ENCODE assay signal across 30 cellular contexts in genomic region chr1:106456832-106457231, GRCh38.
"Had no signal": no experiment of that assay in that cellular context is flagged by ENCODE, and none has a peak within 500 bp of the region (broad histone marks: within the 10 kb centered on the region; RNA-seq: fewer than 3 reads in every experiment).

No MANE protein-coding gene starts in this region.

- H3K27me3 ChIP-seq: ascending aorta, breast epithelium, cardiac muscle cell, esophagus muscularis mucosa, foreskin keratinocyte, gastrocnemius medialis, heart left ventricle had no signal

- H3K4me3 ChIP-seq: ascending aorta, breast epithelium, cardiac muscle cell, coronary artery, esophagus muscularis mucosa, gastrocnemius medialis, heart left ventricle had no signal

- H3K9me3 ChIP-seq: ascending aorta, breast epithelium, esophagus muscularis mucosa, gastrocnemius medialis, heart left ventricle had no signal

- H3K36me3 ChIP-seq: ascending aorta, breast epithelium, cardiac muscle cell, esophagus muscularis mucosa, gastrocnemius medialis, heart left ventricle had no signal

- H3K4me1 ChIP-seq: ascending aorta, breast epithelium, esophagus muscularis mucosa, foreskin keratinocyte, gastrocnemius medialis, heart left ventricle had no signal

- ATAC-seq: activated CD4-positive, alpha-beta T cell treated with anti-CD3 and anti-CD28 coated beads for 36 hours; activated CD8-positive, alpha-beta memory T cell treated with anti-CD3 and anti-CD28 coated beads, Interleukin-2, amount 10 ng/mL, durations not matched to agents 7 days and 5 days; activated CD8-positive, alpha-beta T cell treated with anti-CD3 and anti-CD28 coated beads, Interleukin-2, amount 10 ng/mL, durations not matched to agents 7 days and 5 days; activated naive CD4-positive, alpha-beta T cell treated with anti-CD3 and anti-CD28 coated beads, Interleukin-2, amount 50 U/mL, for 72 hours; effector memory CD8-positive, alpha-beta T cell; foreskin keratinocyte; gastrocnemius medialis; heart left ventricle had no signal

- DNase-seq: activated CD4-positive, alpha-beta memory T cell treated with anti-CD3 and anti-CD28 coated beads for 36 hours; activated CD4-positive, alpha-beta T cell treated with anti-CD3 and anti-CD28 coated beads for 36 hours; activated CD4-positive, alpha-beta T cell treated with anti-CD3 and anti-CD28 coated beads, Interleukin-2, amount 10 ng/mL, durations not matched to agents 24 days and 14 days; activated CD4-positive, CD25-positive, alpha-beta regulatory T cell; activated CD4-positive, CD25-positive, alpha-beta regulatory T cell treated with anti-CD3 and anti-CD28 coated beads, Interleukin-2, amount 50 U/mL, for 72 hours; activated CD8-positive, alpha-beta memory T cell treated with anti-CD3 and anti-CD28 coated beads, Interleukin-2, amount 10 ng/mL, durations not matched to agents 7 days and 5 days; activated CD8-positive, alpha-beta memory T cell treated with anti-CD3 and anti-CD28 coated beads, Interleukin-2, amount 50 U/mL, for 4 hours; activated CD8-positive, alpha-beta T cell treated with anti-CD3 and anti-CD28 coated beads, Interleukin-2, amount 10 ng/mL, durations not matched to agents 7 days and 5 days; activated gamma-delta T cell; activated naive CD4-positive, alpha-beta T cell; activated naive CD4-positive, alpha-beta T cell treated with anti-CD3 and anti-CD28 coated beads, Interleukin-2, amount 10 ng/mL, durations not matched to agents 7 days and 5 days; activated naive CD8-positive, alpha-beta T cell treated with anti-CD3 and anti-CD28 coated beads, Interleukin-2, amount 10 ng/mL, durations not matched to agents 7 days and 5 days; activated T-cell treated with anti-CD3 and anti-CD28 coated beads, Interleukin-2, amount 50 U/mL, for 1 hour; activated T-cell treated with anti-CD3 and anti-CD28 coated beads, Interleukin-2, amount 50 U/mL, for 48 hours; central memory CD4-positive, alpha-beta T cell; dermis blood vessel endothelial cell; effector CD4-positive, alpha-beta T cell; effector memory CD8-positive, alpha-beta T cell; erythroblast; foreskin keratinocyte; gastrocnemius medialis; glutamatergic neuron; heart left ventricle; T-helper 2 cell had no signal
